In the genomic region with DNA sequence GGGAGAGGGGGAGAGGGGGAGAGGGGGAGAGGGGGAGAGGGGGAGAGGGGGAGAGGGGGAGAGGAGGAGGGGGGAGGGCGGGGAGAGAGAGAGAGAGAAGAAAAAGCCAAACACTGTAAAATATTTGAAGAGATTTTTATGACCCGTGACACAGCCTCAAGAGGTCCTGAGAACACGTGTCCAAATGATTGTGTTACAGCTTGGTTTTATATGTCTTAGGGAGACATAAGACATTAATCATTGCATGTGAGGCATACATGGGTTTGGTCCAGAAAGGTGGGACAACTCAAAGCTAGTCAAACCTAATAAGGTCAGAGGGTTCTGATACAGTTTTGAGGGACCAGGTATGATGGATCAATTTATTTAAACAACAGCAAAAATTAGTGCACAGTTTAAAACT, we compare ENCODE assay signal across 18 cellular contexts.
"Had no signal": no experiment of that assay in that cellular context is flagged by ENCODE, and none has a peak within 500 bp of the region (broad histone marks: within the 10 kb centered on the region; RNA-seq: fewer than 3 reads in every experiment).

No MANE protein-coding gene starts in this region.

- ATAC-seq: activated CD8-positive, alpha-beta T cell treated with anti-CD3 and anti-CD28 coated beads, Interleukin-2, amount 10 ng/mL, durations not matched to agents 7 days and 5 days; left cardiac atrium; stimulated activated naive CD8-positive, alpha-beta T cell treated with anti-CD3 and anti-CD28 coated beads, Interleukin-15, amount 100 ng/mL, for 72 hours had no signal

- DNase-seq: activated B cell treated with CpG ODN at 0.5 μM for 24 hours; activated CD4-positive, alpha-beta T cell treated with anti-CD3 and anti-CD28 coated beads for 48 hours; activated CD8-positive, alpha-beta memory T cell treated with anti-CD3 and anti-CD28 coated beads, Interleukin-2, amount 50 U/mL, for 4 hours; activated CD8-positive, alpha-beta T cell treated with anti-CD3 and anti-CD28 coated beads, Interleukin-2, amount 10 ng/mL, durations not matched to agents 7 days and 5 days; activated effector memory CD4-positive, alpha-beta T cell treated with anti-CD3 and anti-CD28 coated beads, Interleukin-2, amount 50 U/mL, for 16 hours; activated T-cell treated with anti-CD3 and anti-CD28 coated beads, Interleukin-2, amount 50 U/mL, for 48 hours; cortex of kidney; effector CD4-positive, alpha-beta T cell; foreskin melanocyte; left cardiac atrium; lower lobe of right lung; sigmoid colon; spleen; stimulated activated CD4-positive, alpha-beta T cell treated with anti-CD3 and anti-CD28 coated beads, Interleukin-1b, Interleukin-23, amount 100 ng/mL, for 48 hours; stimulated activated naive CD8-positive, alpha-beta T cell treated with anti-CD3 and anti-CD28 coated beads, Interleukin-15, amount 100 ng/mL, for 72 hours; testis; upper lobe of left lung had no signal

- H3K9me3 ChIP-seq: lower lobe of right lung, prostate gland, sigmoid colon, spleen, testis, upper lobe of left lung had no signal

- H3K27me3 ChIP-seq: sigmoid colon, spleen, testis, upper lobe of left lung had no signal

- H3K36me3 ChIP-seq: lower lobe of right lung, prostate gland, sigmoid colon, spleen, upper lobe of left lung had no signal

- H3K4me1 ChIP-seq: lower lobe of right lung, prostate gland, sigmoid colon, spleen, testis, upper lobe of left lung had no signal

- H3K4me3 ChIP-seq: lower lobe of right lung, prostate gland, sigmoid colon, spleen, testis, upper lobe of left lung had no signal

- H3K27ac ChIP-seq: lower lobe of right lung, prostate gland, sigmoid colon, spleen, testis, upper lobe of left lung had no signal
